ENCODE assay signal across 13 cellular contexts in the genomic region with DNA sequence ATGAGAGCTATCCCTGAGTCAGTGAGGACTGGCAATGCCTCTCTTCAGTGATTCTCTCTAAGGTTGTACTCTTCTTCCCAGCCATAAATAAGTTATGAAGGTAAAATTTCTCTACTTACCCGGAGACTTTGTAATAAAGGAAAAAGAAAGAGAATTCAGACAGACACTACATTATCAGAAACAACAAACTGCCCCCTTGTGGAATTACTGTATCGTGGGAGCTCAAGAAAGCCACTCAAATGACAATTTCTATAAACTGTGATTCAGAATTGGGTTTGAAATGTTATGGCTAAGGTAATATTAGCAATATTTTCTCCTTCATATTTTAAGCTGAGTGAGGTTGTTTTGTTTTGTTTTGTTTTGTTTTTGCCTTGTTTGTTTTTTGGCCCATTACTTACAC.
DNase-seq lines count a peak whose midpoint lies in the region; ATAC-seq, FAIRE-seq and TF ChIP-seq lines count a peak whose summit lies in the region.
"Had no signal": no experiment of that assay in that cellular context is flagged by ENCODE, and none has a peak within 500 bp of the region (broad histone marks: within the 10 kb centered on the region; RNA-seq: fewer than 3 reads in every experiment).

No MANE protein-coding gene starts in this region.

- no peak for FAIRE-seq in D721Med (lab: Jason Lieb, UNC)
- FAIRE-seq: islet of Langerhans had no signal

- H3K27ac Mint-ChIP-seq in activated naive CD8-positive, alpha-beta T cell treated with anti-CD3 and anti-CD28 coated beads, Interleukin-2, amount 50 U/mL, for 24 hours, result no peak overlapping the region

- POLR2A ChIA-PET in HCT116 (lab: Charles Lee), result no interaction called here

- no peak for TF ChIP-seq POLR2A in HCT116 (IDR thresholded peaks at IDR 0.05; ENCODE audit: borderline replicate concordance, extremely low read depth, insufficient read depth, insufficient read length)

- H3K4me1 Mint-ChIP-seq in activated naive CD8-positive, alpha-beta T cell treated with anti-CD3 and anti-CD28 coated beads, Interleukin-2, amount 50 U/mL, for 24 hours, result peaks cover 3% of the 10 kb centered on the region

- H3K9me3 Mint-ChIP-seq in activated naive CD8-positive, alpha-beta T cell treated with anti-CD3 and anti-CD28 coated beads, Interleukin-2, amount 50 U/mL, for 24 hours, result no peaks in the 10 kb centered on the region

- no peaks in the 10 kb centered on the region for H3K36me3 Mint-ChIP-seq in activated naive CD8-positive, alpha-beta T cell treated with anti-CD3 and anti-CD28 coated beads, Interleukin-2, amount 50 U/mL, for 24 hours (ENCODE audit: low read depth)

- H3K27me3 Mint-ChIP-seq in activated naive CD8-positive, alpha-beta T cell treated with anti-CD3 and anti-CD28 coated beads, Interleukin-2, amount 50 U/mL, for 24 hours, result peaks cover 9% of the 10 kb centered on the region

- H3K27me3 ChIP-seq in HCT116 (ENCODE audit: insufficient read depth, low read length), result no peaks in the 10 kb centered on the region
- H3K27me3 ChIP-seq: tibial nerve had no signal

- H3K4me1 ChIP-seq in HCT116 (ENCODE audit: control insufficient read depth in 1 of 2, insufficient read depth in 2 of 2, low read length in 2 of 2), result no peaks in the 10 kb centered on the region
- H3K4me1 ChIP-seq: tibial nerve had no signal

- peak; percentile 45; the same call in 1 of the 2 replicates for TF ChIP-seq RAD21 in HCT116 (IDR thresholded peaks at IDR 0.05; ENCODE audit: low read depth)

- H3K9me3 ChIP-seq in HCT116 (ENCODE audit: control insufficient read depth in 1 of 2, insufficient read depth in 1 of 2, low read depth in 1 of 2, low read length in 2 of 2), result no peaks in the 10 kb centered on the region
- H3K9me3 ChIP-seq: tibial nerve had no signal

- intact Hi-C loops in HCT116 (cut with micrococcal nuclease), result no loop called here

- H3K4me3 Mint-ChIP-seq in activated naive CD8-positive, alpha-beta T cell treated with anti-CD3 and anti-CD28 coated beads, Interleukin-2, amount 50 U/mL, for 24 hours, result no peak overlapping the region

- no peaks in the 10 kb centered on the region for H3K36me3 ChIP-seq in HCT116 (ENCODE audit: control insufficient read depth in 1 of 2, insufficient read depth in 2 of 2, low read length in 2 of 2)
- H3K36me3 ChIP-seq: tibial nerve had no signal

- H3K27ac ChIP-seq in HCT116 (ENCODE audit: low read depth, low read length) (no peak overlapping the region), substantia nigra (ENCODE audit: low read depth, low read length, poor library complexity, severe bottlenecking) (no peak overlapping the region)
- H3K27ac ChIP-seq: tibial nerve had no signal

- no peaks in the 10 kb centered on the region for H3K79me2 ChIP-seq in HCT116 (ENCODE audit: insufficient read depth, low read length)

- H3K4me2 ChIP-seq in HCT116 (ENCODE audit: low read length), result no peak overlapping the region

- peak overlapping the region; percentile 46 for H2AFZ ChIP-seq in HCT116 (ENCODE audit: low read depth, low read length, poor library complexity, severe bottlenecking)

- no peaks in the 10 kb centered on the region for H3K9me2 ChIP-seq in HCT116 (ENCODE audit: insufficient read depth)

- DNase-seq in D721Med (ENCODE audit: insufficient read length, low spot score) (no peak), HCT116 (ENCODE audit: low read depth, low spot score) (peak; percentile 4), lung microvascular endothelial cell (ENCODE audit: low read depth in 2 of 2) (peak; percentile 28 to 40), substantia nigra (lab: John Stamatoyannopoulos, UW) (no peak)
- DNase-seq in activated naive CD8-positive, alpha-beta T cell treated with anti-CD3 and anti-CD28 coated beads, Interleukin-2, amount 50 U/mL, for 24 hours, result no peak
- DNase-seq: central memory CD4-positive, alpha-beta T cell; NCI-H446 had no signal

- no peak overlapping the region for H3K4me3 ChIP-seq in HCT116 (replicated peaks in 1 of 2; ENCODE audit: low read depth in 1 of 2, low read length in 2 of 2)
- H3K4me3 ChIP-seq in WI38 (ENCODE audit: low read depth, low read length), result no peak overlapping the region
- H3K4me3 ChIP-seq: tibial nerve had no signal

- RAD21 ChIA-PET in HCT116 (lab: Charles Lee; ENCODE audit: low non-redundant PET in 1 of 2, low total read pairs in 2 of 2, uncharacterized antibody in 2 of 2, unreplicated experiment in 2 of 2), result interaction anchor here in 1 of 2 experiments (1.1 kb wide), 1 partner anchor 60 kb away, joined by 5 read pairs; no protein-coding TSS in a partner anchor

- peak; percentile 17 for TF ChIP-seq CTCF in D721Med (IDR thresholded peaks at IDR 0.05; ENCODE audit: insufficient read depth, missing control alignments)
- peak; percentile 35 to 47 (median 44); a peak in 4 of 6 replicates for TF ChIP-seq CTCF in HCT116 (IDR thresholded peaks at IDR 0.05 in 2 of 3, conservative IDR thresholded peaks at IDR 0.05 in 1 of 3; ENCODE audit: borderline replicate concordance in 1 of 3, insufficient read depth in 1 of 3, low read depth in 2 of 3, low read length in 2 of 3)
- peak; percentile 32; the same call in 1 of the 2 replicates for TF ChIP-seq CTCF in WI38 (IDR thresholded peaks at IDR 0.05; ENCODE audit: low read depth, low read length)

- ATAC-seq in HCT116 (peak; percentile 63), GM21825 (IDR thresholded peaks at IDR 0.05; ENCODE audit: unreplicated experiment) (no peak), HG02981 (IDR thresholded peaks at IDR 0.05; ENCODE audit: unreplicated experiment) (no peak)
- no peak for ATAC-seq in activated naive CD8-positive, alpha-beta T cell treated with anti-CD3 and anti-CD28 coated beads, Interleukin-2, amount 50 U/mL, for 24 hours
- ATAC-seq: activated CD4-positive, CD25-positive, alpha-beta regulatory T cell treated with anti-CD3 and anti-CD28 coated beads, Interleukin-2, amount 50 U/mL, for 24 hours had no signal

- H4K20me1 ChIP-seq in HCT116 (ENCODE audit: insufficient read depth), result no peaks in the 10 kb centered on the region

- no TSS peak for BruUV-seq in HCT116 (replicated peaks; lab: Mats Ljungman, UMichigan)

- CTCF ChIA-PET in HCT116 (lab: Charles Lee), result interaction anchor here (1.0 to 2.6 kb wide), 15 partner anchors 8 to 1197 kb away, joined by 3 to 14 read pairs (median 3); no protein-coding TSS in a partner anchor

- no peak overlapping the region for H3K9ac ChIP-seq in HCT116 (ENCODE audit: low read length)

TF ChIP-seq in HCT116, 20 proteins besides CTCF, POLR2A, EP300 and RAD21 (continues in another document):
- TF ChIP-seq, protein P1, sequence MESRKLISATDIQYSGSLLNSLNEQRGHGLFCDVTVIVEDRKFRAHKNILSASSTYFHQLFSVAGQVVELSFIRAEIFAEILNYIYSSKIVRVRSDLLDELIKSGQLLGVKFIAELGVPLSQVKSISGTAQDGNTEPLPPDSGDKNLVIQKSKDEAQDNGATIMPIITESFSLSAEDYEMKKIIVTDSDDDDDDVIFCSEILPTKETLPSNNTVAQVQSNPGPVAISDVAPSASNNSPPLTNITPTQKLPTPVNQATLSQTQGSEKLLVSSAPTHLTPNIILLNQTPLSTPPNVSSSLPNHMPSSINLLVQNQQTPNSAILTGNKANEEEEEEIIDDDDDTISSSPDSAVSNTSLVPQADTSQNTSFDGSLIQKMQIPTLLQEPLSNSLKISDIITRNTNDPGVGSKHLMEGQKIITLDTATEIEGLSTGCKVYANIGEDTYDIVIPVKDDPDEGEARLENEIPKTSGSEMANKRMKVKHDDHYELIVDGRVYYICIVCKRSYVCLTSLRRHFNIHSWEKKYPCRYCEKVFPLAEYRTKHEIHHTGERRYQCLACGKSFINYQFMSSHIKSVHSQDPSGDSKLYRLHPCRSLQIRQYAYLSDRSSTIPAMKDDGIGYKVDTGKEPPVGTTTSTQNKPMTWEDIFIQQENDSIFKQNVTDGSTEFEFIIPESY (IDR thresholded peaks at IDR 0.05; ENCODE audit: extremely low read depth, insufficient replicate concordance, low read length), result no peak
- TF ChIP-seq SP1 (IDR thresholded peaks at IDR 0.05; ENCODE audit: low read depth) (no peak), ELF1 (IDR thresholded peaks at IDR 0.05; ENCODE audit: borderline replicate concordance, low read depth) (no peak), POLR2AphosphoS5 (IDR thresholded peaks at IDR 0.05; ENCODE audit: low read depth, low read length) (no peak), YY1 (IDR thresholded peaks at IDR 0.05; ENCODE audit: extremely low read depth, insufficient replicate concordance, low read depth, low read length) (no peak), EZH2phosphoT487 (IDR thresholded peaks at IDR 0.05; ENCODE audit: borderline replicate concordance) (no peak), JUND (IDR thresholded peaks at IDR 0.05) (no peak), EZH2 (IDR thresholded peaks at IDR 0.05) (no peak), ZFX (IDR thresholded peaks at IDR 0.05) (no peak), EGR1 (IDR thresholded peaks at IDR 0.05; ENCODE audit: low read depth) (no peak), SIN3A (IDR thresholded peaks at IDR 0.05; ENCODE audit: low read depth) (no peak), CEBPB (IDR thresholded peaks at IDR 0.05; ENCODE audit: low read depth) (no peak), ZNF274 (IDR thresholded peaks at IDR 0.05; ENCODE audit: low read depth, low read length) (no peak), TCF7L2 (IDR thresholded peaks at IDR 0.05; ENCODE audit: borderline replicate concordance, extremely low read depth, insufficient read depth, insufficient read length) (no peak), SRF (IDR thresholded peaks at IDR 0.05; ENCODE audit: low read depth) (no peak)
- TF ChIP-seq, protein P2, sequence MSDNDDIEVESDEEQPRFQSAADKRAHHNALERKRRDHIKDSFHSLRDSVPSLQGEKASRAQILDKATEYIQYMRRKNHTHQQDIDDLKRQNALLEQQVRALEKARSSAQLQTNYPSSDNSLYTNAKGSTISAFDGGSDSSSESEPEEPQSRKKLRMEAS (IDR thresholded peaks at IDR 0.05), result no peak

Comparison
In these comparisons a context has a peak if more than half of its experiments do, and no peak if none do; other contexts are left out.
1. DNase-seq: peak in HCT116 (single experiment) and lung microvascular endothelial cell (2 of 2); none in D721Med (single experiment), activated naive CD8-positive, alpha-beta T cell treated with anti-CD3 and anti-CD28 coated beads, Interleukin-2, amount 50 U/mL, for 24 hours (single experiment) and substantia nigra (0 of 49).
2. Peak in every context shown above with its lines, with median percentiles within 50 percentile points of each other: CTCF ChIP-seq.